ENCODE assay signal across 1 cellular context in genomic region chr10:122290334-122290733, GRCh38.
TF ChIP-seq lines count a peak whose summit lies in the region.

No MANE protein-coding gene starts in this region.

TF ChIP-seq in HepG2, 621 proteins besides CTCF, POLR2A, EP300 and RAD21 (continued from another document):
- TF ChIP-seq ZNF503 (CRISPR knock-in tag; IDR thresholded peaks at IDR 0.05), result no peak
- TF ChIP-seq ARNT (IDR thresholded peaks at IDR 0.05), result no peak
- 0 out of 2 replicates have a peak, but pooled peaks have one; percentile 17 for TF ChIP-seq CREB1 (IDR thresholded peaks at IDR 0.05)
- TF ChIP-seq CREB1 (CRISPR knock-in tag; IDR thresholded peaks at IDR 0.05), result no peak
- no peak for TF ChIP-seq ZFY (CRISPR knock-in tag; IDR thresholded peaks at IDR 0.05)
- TF ChIP-seq ZBTB20 (CRISPR knock-in tag; IDR thresholded peaks at IDR 0.05; ENCODE audit: borderline replicate concordance, low read depth), result no peak
